Comparison of ENCODE assay signal across 19 cellular contexts in genomic region chr11:2521081-2521480, GRCh38.
DNase-seq lines count a peak whose midpoint lies in the region; ATAC-seq and TF ChIP-seq lines count a peak whose summit lies in the region.
"Had no signal": no experiment of that assay in that cellular context is flagged by ENCODE, and none has a peak within 500 bp of the region (broad histone marks: within the 10 kb centered on the region; RNA-seq: fewer than 3 reads in every experiment).

No MANE protein-coding gene starts in this region.

- no peaks in the 10 kb centered on the region for H3K36me3 Mint-ChIP-seq in activated CD8-positive, alpha-beta memory T cell treated with anti-CD3 and anti-CD28 coated beads, Interleukin-2, amount 10 ng/mL, durations not matched to agents 7 days and 5 days

- H3K36me3 ChIP-seq in sigmoid colon, result no peaks in the 10 kb centered on the region
- H3K36me3 ChIP-seq: heart left ventricle, thoracic aorta had no signal

- no peaks in the 10 kb centered on the region for H3K4me1 ChIP-seq in sigmoid colon

- no peak overlapping the region for H3K4me3 ChIP-seq in sigmoid colon
- H3K4me3 ChIP-seq: GM23248, heart left ventricle, thoracic aorta had no signal

- H3K9me3 Mint-ChIP-seq in activated CD8-positive, alpha-beta memory T cell treated with anti-CD3 and anti-CD28 coated beads, Interleukin-2, amount 10 ng/mL, durations not matched to agents 7 days and 5 days (ENCODE audit: low read depth), result no peaks in the 10 kb centered on the region
- H3K9me3 Mint-ChIP-seq: activated T-helper 17 cell treated with anti-CD3 and anti-CD28 coated beads, Interleukin-2, amount 50 U/mL, for 72 hours; CD4-positive, CD25-positive, alpha-beta regulatory T cell; dendritic cell treated with granulocyte-macrophage colony-stimulating factor and Interleukin-4, amounts not matched to agents 40 ng/mL and 50 ng/mL, for 4 days had no signal

- 94 to 95% methylated on average over 17 of the region's 17 CpGs for WGBS in sigmoid colon, 2 donors

- DNase-seq in activated CD8-positive, alpha-beta memory T cell treated with anti-CD3 and anti-CD28 coated beads, Interleukin-2, amount 10 ng/mL, durations not matched to agents 7 days and 5 days, result peak; percentile 27
- no peak for DNase-seq in activated CD8-positive, alpha-beta memory T cell treated with anti-CD3 and anti-CD28 coated beads for 24 hours
- peak; percentile 8 for DNase-seq in activated CD8-positive, alpha-beta memory T cell treated with anti-CD3 and anti-CD28 coated beads, Interleukin-2, amount 50 U/mL, for 4 hours
- DNase-seq in left lobe of liver (ENCODE audit: low spot score) (peak; percentile 30), sigmoid colon (peak; percentile 34), midbrain (lab: John Stamatoyannopoulos, UW) (no peak)
- DNase-seq: CD4-positive, CD25-positive, alpha-beta regulatory T cell; DMS79 treated with DMSO at 0.1 percent for 48 hours; GM23248; NCI-H226; retina; SHP77 treated with DMSO at 0.1 percent for 48 hours had no signal

- TF ChIP-seq CTCF in sigmoid colon (IDR thresholded peaks at IDR 0.05), result no peak

- no peak for TF ChIP-seq POLR2A in sigmoid colon (IDR thresholded peaks at IDR 0.05)

- H3K27ac Mint-ChIP-seq in activated CD8-positive, alpha-beta memory T cell treated with anti-CD3 and anti-CD28 coated beads, Interleukin-2, amount 10 ng/mL, durations not matched to agents 7 days and 5 days, result no peak overlapping the region
- H3K27ac Mint-ChIP-seq: activated T-helper 17 cell treated with anti-CD3 and anti-CD28 coated beads, Interleukin-2, amount 50 U/mL, for 72 hours; CD4-positive, CD25-positive, alpha-beta regulatory T cell; dendritic cell treated with granulocyte-macrophage colony-stimulating factor and Interleukin-4, amounts not matched to agents 40 ng/mL and 50 ng/mL, for 4 days had no signal

- no peak overlapping the region for H3K27ac ChIP-seq in sigmoid colon
- H3K27ac ChIP-seq: GM23248, heart left ventricle, thoracic aorta had no signal

- H3K27me3 Mint-ChIP-seq in activated CD8-positive, alpha-beta memory T cell treated with anti-CD3 and anti-CD28 coated beads, Interleukin-2, amount 10 ng/mL, durations not matched to agents 7 days and 5 days, result no peaks in the 10 kb centered on the region
- H3K27me3 Mint-ChIP-seq: activated T-helper 17 cell treated with anti-CD3 and anti-CD28 coated beads, Interleukin-2, amount 50 U/mL, for 72 hours; CD4-positive, CD25-positive, alpha-beta regulatory T cell; dendritic cell treated with granulocyte-macrophage colony-stimulating factor and Interleukin-4, amounts not matched to agents 40 ng/mL and 50 ng/mL, for 4 days had no signal

- intact Hi-C loops in sigmoid colon (cut with DNase I), result no loop called here

- H3K9me3 ChIP-seq in sigmoid colon, result no peaks in the 10 kb centered on the region
- H3K9me3 ChIP-seq: heart left ventricle, thoracic aorta had no signal

- no peak for TF ChIP-seq EP300 in sigmoid colon (IDR thresholded peaks at IDR 0.05)

- no peak for ATAC-seq in activated CD8-positive, alpha-beta memory T cell treated with anti-CD3 and anti-CD28 coated beads, Interleukin-2, amount 10 ng/mL, durations not matched to agents 7 days and 5 days
- ATAC-seq in left lobe of liver (no peak), GM19351 (IDR thresholded peaks at IDR 0.05; ENCODE audit: unreplicated experiment) (no peak), HG03442 (IDR thresholded peaks at IDR 0.05; ENCODE audit: unreplicated experiment) (no peak)
- ATAC-seq: activated T-helper 17 cell treated with anti-CD3 and anti-CD28 coated beads, Interleukin-2, amount 50 U/mL, for 72 hours; esophagus mucosa; heart left ventricle had no signal

- H3K4me1 Mint-ChIP-seq in activated CD8-positive, alpha-beta memory T cell treated with anti-CD3 and anti-CD28 coated beads, Interleukin-2, amount 10 ng/mL, durations not matched to agents 7 days and 5 days, result no peaks in the 10 kb centered on the region
- H3K4me1 Mint-ChIP-seq: activated T-helper 17 cell treated with anti-CD3 and anti-CD28 coated beads, Interleukin-2, amount 50 U/mL, for 72 hours had no signal

- H3K27me3 ChIP-seq in sigmoid colon, result peaks cover 0 to 2% (median 0%) of the 10 kb centered on the region in 3 donors
- H3K27me3 ChIP-seq: heart left ventricle had no signal

- H3K4me3 Mint-ChIP-seq in activated CD8-positive, alpha-beta memory T cell treated with anti-CD3 and anti-CD28 coated beads, Interleukin-2, amount 10 ng/mL, durations not matched to agents 7 days and 5 days, result no peak overlapping the region
- H3K4me3 Mint-ChIP-seq: activated T-helper 17 cell treated with anti-CD3 and anti-CD28 coated beads, Interleukin-2, amount 50 U/mL, for 72 hours; CD4-positive, CD25-positive, alpha-beta regulatory T cell; dendritic cell treated with granulocyte-macrophage colony-stimulating factor and Interleukin-4, amounts not matched to agents 40 ng/mL and 50 ng/mL, for 4 days had no signal

- CTCF ChIA-PET in activated CD8-positive, alpha-beta memory T cell treated with anti-CD3 and anti-CD28 coated beads, Interleukin-2, amount 10 ng/mL, durations not matched to agents 7 days and 5 days (lab: Charles Lee), result no interaction called here

Comparison
In these comparisons a context has a peak if more than half of its experiments do, and no peak if none do; other contexts are left out.
1. DNase-seq: peak in activated CD8-positive, alpha-beta memory T cell treated with anti-CD3 and anti-CD28 coated beads, Interleukin-2, amount 10 ng/mL, durations not matched to agents 7 days and 5 days (single experiment), activated CD8-positive, alpha-beta memory T cell treated with anti-CD3 and anti-CD28 coated beads, Interleukin-2, amount 50 U/mL, for 4 hours (single experiment), left lobe of liver (single experiment) and sigmoid colon (single experiment); none in activated CD8-positive, alpha-beta memory T cell treated with anti-CD3 and anti-CD28 coated beads for 24 hours (single experiment) and midbrain (single experiment).